19 cellular contexts compared by ENCODE assay signal in genomic region chr2:239674101-239674980, GRCh38.
A peak's percentile ranks its signal among the peaks of the same experiment; 100 is the strongest.
DNase-seq lines count a peak whose midpoint lies in the region; ATAC-seq and TF ChIP-seq lines count a peak whose summit lies in the region.
"Had no signal": no experiment of that assay in that cellular context is flagged by ENCODE, and none has a peak within 500 bp of the region (broad histone marks: within the 10 kb centered on the region; RNA-seq: fewer than 3 reads in every experiment).

No MANE protein-coding gene starts in this region.

- peaks cover 10% of the 10 kb centered on the region for H3K27me3 Mint-ChIP-seq in neural progenitor cell (ENCODE audit: insufficient read depth, low read depth)

- ATAC-seq in left cardiac atrium (no peak), HG03442 (IDR thresholded peaks at IDR 0.05; ENCODE audit: unreplicated experiment) (no peak)
- ATAC-seq: A549, HCT116, Right ventricle myocardium inferior had no signal

- no peaks in the 10 kb centered on the region for H3K9me3 ChIP-seq in right atrium auricular region
- H3K9me3 ChIP-seq in neural progenitor cell (ENCODE audit: low read depth): no peaks in the 10 kb centered on the region
- H3K9me3 ChIP-seq: A549, MG63 had no signal

- no peak overlapping the region for H3K4me2 ChIP-seq in neural progenitor cell
- H3K4me2 ChIP-seq: A549, KMS-11 had no signal

- H3K27me3 ChIP-seq in right atrium auricular region (no peaks in the 10 kb centered on the region), neural progenitor cell (no peaks in the 10 kb centered on the region)
- H3K27me3 ChIP-seq: MG63 had no signal

- TF ChIP-seq CTCF in right atrium auricular region (IDR thresholded peaks at IDR 0.05) (no peak), neural progenitor cell (IDR thresholded peaks at IDR 0.05) (no peak)

- intact Hi-C loops in left cardiac atrium (cut with DNase I): no loop called here

- H3K36me3 ChIP-seq in right atrium auricular region: no peaks in the 10 kb centered on the region
- no peaks in the 10 kb centered on the region for H3K36me3 ChIP-seq in neural progenitor cell
- H3K36me3 ChIP-seq: MG63 had no signal

- no peaks in the 10 kb centered on the region for H4K20me1 ChIP-seq in neural progenitor cell (ENCODE audit: low read depth)

- peaks cover 12% of the 10 kb centered on the region for H3K4me1 Mint-ChIP-seq in neural progenitor cell
- H3K4me1 Mint-ChIP-seq: CD4-positive, CD25-positive, alpha-beta regulatory T cell had no signal

- H3K27ac ChIP-seq in right atrium auricular region: no peak overlapping the region
- no peak overlapping the region for H3K27ac ChIP-seq in neural progenitor cell
- H3K27ac ChIP-seq: A549, KMS-11 had no signal

- no peak overlapping the region for H2AFZ ChIP-seq in neural progenitor cell (replicated peaks)

- H3K79me2 ChIP-seq in neural progenitor cell (ENCODE audit: low read depth): no peaks in the 10 kb centered on the region

- H3K36me3 Mint-ChIP-seq in neural progenitor cell: no peaks in the 10 kb centered on the region
- H3K36me3 Mint-ChIP-seq: CD4-positive, CD25-positive, alpha-beta regulatory T cell had no signal

- H3K27ac Mint-ChIP-seq in neural progenitor cell: peak overlapping the region; percentile 70

- no peaks in the 10 kb centered on the region for H3K4me1 ChIP-seq in right atrium auricular region
- no peaks in the 10 kb centered on the region for H3K4me1 ChIP-seq in neural progenitor cell
- H3K4me1 ChIP-seq: A549 had no signal

- no peaks in the 10 kb centered on the region for H3F3A ChIP-seq in neural progenitor cell (ENCODE audit: low read depth)

- H3K4me3 ChIP-seq in right atrium auricular region (no peak overlapping the region), neural progenitor cell (no peak overlapping the region)
- H3K4me3 ChIP-seq: A549, MG63 had no signal

- H3K4me3 Mint-ChIP-seq in neural progenitor cell: no peak overlapping the region
- H3K4me3 Mint-ChIP-seq: CD4-positive, CD25-positive, alpha-beta regulatory T cell had no signal

- no peaks in the 10 kb centered on the region for H3K9me3 Mint-ChIP-seq in neural progenitor cell
- H3K9me3 Mint-ChIP-seq: CD4-positive, CD25-positive, alpha-beta regulatory T cell had no signal

- DNase-seq in right atrium auricular region (ENCODE audit: low spot score): peak; percentile 23
- DNase-seq in left cardiac atrium: no peak
- DNase-seq in ecto neural progenitor cell (ENCODE audit: low spot score): peak; percentile 30
- DNase-seq in neural progenitor cell (ENCODE audit: low spot score): no peak
- peak; percentile 41 for DNase-seq in ureter (ENCODE audit: low spot score)
- DNase-seq in hypothalamus (lab: John Stamatoyannopoulos, UW): no peak
- DNase-seq in cerebellar nuclear complex (lab: John Stamatoyannopoulos, UW): no peak
- DNase-seq: CD4-positive, CD25-positive, alpha-beta regulatory T cell; DMS79; MG63; NCI-H1105; NCI-H1694 treated with DMSO at 0.1 percent for 48 hours; NCI-H446 treated with DMSO at 0.1 percent for 48 hours; NCI-H748 treated with DMSO at 0.1 percent for 48 hours had no signal

- no peak overlapping the region for H3K9ac ChIP-seq in neural progenitor cell
- H3K9ac ChIP-seq: KMS-11 had no signal

Comparison
In these comparisons a context has a peak if more than half of its experiments do, and no peak if none do; other contexts are left out.
1. DNase-seq: peak in right atrium auricular region (single experiment), ecto neural progenitor cell (single experiment) and ureter (single experiment); none in left cardiac atrium (single experiment), neural progenitor cell (single experiment), hypothalamus (0 of 51) and cerebellar nuclear complex (0 of 2).